ENCODE assay signal across 1 cellular context in the genomic region with DNA sequence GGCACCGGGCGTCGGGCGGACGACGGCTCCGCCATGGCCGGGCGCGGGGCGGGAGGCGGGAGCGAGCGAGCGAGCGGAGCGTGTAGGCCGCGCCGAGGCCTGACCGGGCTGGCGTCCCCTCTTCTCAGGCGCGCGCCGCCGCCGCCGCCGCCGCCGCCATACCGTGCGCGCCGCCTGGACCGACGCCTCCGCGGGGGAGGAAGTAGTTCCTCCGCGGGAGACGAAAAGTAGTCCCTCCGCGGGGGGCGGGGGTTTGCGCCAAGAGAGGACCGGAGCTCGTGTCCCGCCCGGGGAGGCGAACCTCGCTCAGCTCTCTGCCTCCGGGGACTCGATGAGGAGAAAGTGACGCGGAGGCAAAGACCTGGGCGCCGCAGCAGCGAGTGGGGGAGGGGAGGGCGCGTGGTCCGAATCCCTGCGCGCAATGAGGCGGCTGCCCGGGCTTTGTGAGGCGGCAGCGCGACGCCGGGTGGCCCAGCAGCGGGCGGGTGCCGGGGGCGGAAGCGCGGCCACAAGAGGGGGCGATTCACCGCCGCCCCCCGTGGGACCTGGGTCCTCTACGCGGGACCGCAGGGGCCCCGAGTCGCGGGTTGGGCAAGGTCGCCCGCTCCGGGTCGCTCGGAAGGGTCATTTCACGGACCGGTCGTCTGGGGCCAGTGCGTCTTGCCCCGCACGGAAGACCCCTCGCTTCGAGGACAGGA.
TF ChIP-seq lines count a peak whose summit lies in the region.

TSS of gene BRWD1 (minus strand) at position 176 of the 698 bp plus-strand sequence. CDS start at position 35, 141 bp downstream.

TF ChIP-seq in HEK293, 187 proteins besides CTCF, POLR2A, EP300 and RAD21 (continued from another document and continues in another):
- TF ChIP-seq ZFP41 (tag by site-specific recombination; IDR thresholded peaks at IDR 0.05; ENCODE audit: borderline replicate concordance) (peak; percentile 96), ZNF157 (tag by site-specific recombination; IDR thresholded peaks at IDR 0.05) (peak; percentile 30; the same call in 1 of the 2 replicates), ZNF423 (tag by site-specific recombination; IDR thresholded peaks at IDR 0.05) (peak; percentile 100), ZNF501 (tag by site-specific recombination; IDR thresholded peaks at IDR 0.05) (no peak; the same call in 1 of the 2 replicates), ZNF335 (tag by site-specific recombination; conservative IDR thresholded peaks at IDR 0.05) (peak; percentile 95), ZNF174 (tag by site-specific recombination; IDR thresholded peaks at IDR 0.05) (no peak; the same call in 1 of the 2 replicates), HOXC10 (CRISPR knock-in tag; IDR thresholded peaks at IDR 0.05) (no peak), ZBTB8A (tag by site-specific recombination; IDR thresholded peaks at IDR 0.05) (peak; percentile 100), GLIS2 (tag by site-specific recombination; IDR thresholded peaks at IDR 0.05) (peak; percentile 100), ZNF19 (tag by site-specific recombination; IDR thresholded peaks at IDR 0.05; ENCODE audit: low read depth) (peak; percentile 81; the same call in 1 of the 2 replicates), REPIN1 (tag by site-specific recombination; IDR thresholded peaks at IDR 0.05; ENCODE audit: low read depth) (peak; percentile 99; the same call in 1 of the 2 replicates), ZNF513 (tag by site-specific recombination; IDR thresholded peaks at IDR 0.05) (peak; percentile 81), ZBTB26 (tag by site-specific recombination; optimal IDR thresholded peaks at IDR 0.05) (peak; percentile 100), ZNF169 (tag by site-specific recombination; IDR thresholded peaks at IDR 0.05) (peak; percentile 94), KLF9 (tag by site-specific recombination; IDR thresholded peaks at IDR 0.05; ENCODE audit: low read depth) (peak; percentile 98), ZNF629 (tag by site-specific recombination; IDR thresholded peaks at IDR 0.05) (peak; percentile 97), ZNF221 (tag by site-specific recombination; IDR thresholded peaks at IDR 0.05; ENCODE audit: borderline replicate concordance) (peak; percentile 91; the same call in 1 of the 2 replicates), KLF17 (tag by site-specific recombination; IDR thresholded peaks at IDR 0.05) (peak; percentile 100), ELK4 (IDR thresholded peaks at IDR 0.05; ENCODE audit: borderline replicate concordance, low read depth, low read length) (no peak), PRDM2 (tag by site-specific recombination; IDR thresholded peaks at IDR 0.05; ENCODE audit: borderline replicate concordance) (peak; percentile 92; the same call in 1 of the 2 replicates), YY1 (tag by site-specific recombination; IDR thresholded peaks at IDR 0.05) (peak; percentile 98), ZNF280C (tag by site-specific recombination; IDR thresholded peaks at IDR 0.05) (no peak), BCL6B (tag by site-specific recombination; IDR thresholded peaks at IDR 0.05) (peak; percentile 69; the same call in 1 of the 2 replicates), KLF10 (tag by site-specific recombination; IDR thresholded peaks at IDR 0.05) (peak; percentile 94), ZNF791 (tag by site-specific recombination; IDR thresholded peaks at IDR 0.05) (peak; percentile 81; the same call in 1 of the 2 replicates), ZNF654 (tag by site-specific recombination; IDR thresholded peaks at IDR 0.05; ENCODE audit: low read depth) (no peak), KLF16 (tag by site-specific recombination; IDR thresholded peaks at IDR 0.05) (peak; percentile 100), ZNF37A (tag by site-specific recombination; IDR thresholded peaks at IDR 0.05) (no peak; the same call in 1 of the 2 replicates), ZIC2 (tag by site-specific recombination; IDR thresholded peaks at IDR 0.05) (peak; percentile 100), ZNF391 (tag by site-specific recombination; IDR thresholded peaks at IDR 0.05; ENCODE audit: borderline replicate concordance, low read depth) (peak; percentile 100), ZSCAN16 (tag by site-specific recombination; IDR thresholded peaks at IDR 0.05) (peak; percentile 87)
- TF ChIP-seq, protein P1, sequence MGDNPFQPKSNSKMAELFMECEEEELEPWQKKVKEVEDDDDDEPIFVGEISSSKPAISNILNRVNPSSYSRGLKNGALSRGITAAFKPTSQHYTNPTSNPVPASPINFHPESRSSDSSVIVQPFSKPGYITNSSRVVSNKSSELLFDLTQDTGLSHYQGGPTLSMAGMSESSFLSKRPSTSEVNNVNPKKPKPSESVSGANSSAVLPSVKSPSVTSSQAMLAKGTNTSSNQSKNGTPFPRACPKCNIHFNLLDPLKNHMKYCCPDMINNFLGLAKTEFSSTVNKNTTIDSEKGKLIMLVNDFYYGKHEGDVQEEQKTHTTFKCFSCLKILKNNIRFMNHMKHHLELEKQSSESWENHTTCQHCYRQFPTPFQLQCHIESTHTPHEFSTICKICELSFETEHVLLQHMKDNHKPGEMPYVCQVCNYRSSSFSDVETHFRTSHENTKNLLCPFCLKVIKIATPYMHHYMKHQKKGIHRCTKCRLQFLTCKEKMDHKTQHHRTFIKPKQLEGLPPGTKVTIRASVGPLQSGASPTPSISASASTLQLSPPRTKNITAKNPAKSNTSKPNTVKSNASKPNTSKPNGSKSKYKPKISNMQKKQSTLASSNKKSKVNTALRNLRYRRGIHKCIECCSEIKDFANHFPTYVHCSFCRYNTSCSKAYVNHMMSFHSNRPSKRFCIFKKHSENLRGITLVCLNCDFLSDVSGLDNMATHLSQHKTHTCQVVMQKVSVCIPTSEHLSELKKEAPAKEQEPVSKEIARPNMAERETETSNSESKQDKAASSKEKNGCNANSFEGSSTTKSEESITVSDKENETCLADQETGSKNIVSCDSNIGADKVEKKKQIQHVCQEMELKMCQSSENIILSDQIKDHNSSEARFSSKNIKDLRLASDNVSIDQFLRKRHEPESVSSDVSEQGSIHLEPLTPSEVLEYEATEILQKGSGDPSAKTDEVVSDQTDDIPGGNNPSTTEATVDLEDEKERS (tag by site-specific recombination; IDR thresholded peaks at IDR 0.05), result peak; percentile 85
- TF ChIP-seq, protein P2, sequence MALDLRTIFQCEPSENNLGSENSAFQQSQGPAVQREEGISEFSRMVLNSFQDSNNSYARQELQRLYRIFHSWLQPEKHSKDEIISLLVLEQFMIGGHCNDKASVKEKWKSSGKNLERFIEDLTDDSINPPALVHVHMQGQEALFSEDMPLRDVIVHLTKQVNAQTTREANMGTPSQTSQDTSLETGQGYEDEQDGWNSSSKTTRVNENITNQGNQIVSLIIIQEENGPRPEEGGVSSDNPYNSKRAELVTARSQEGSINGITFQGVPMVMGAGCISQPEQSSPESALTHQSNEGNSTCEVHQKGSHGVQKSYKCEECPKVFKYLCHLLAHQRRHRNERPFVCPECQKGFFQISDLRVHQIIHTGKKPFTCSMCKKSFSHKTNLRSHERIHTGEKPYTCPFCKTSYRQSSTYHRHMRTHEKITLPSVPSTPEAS (tag by site-specific recombination; IDR thresholded peaks at IDR 0.05), result peak; percentile 89
